ENCODE assay signal across 1 cellular context in genomic region chr4:158729716-158730559, GRCh38.
TF ChIP-seq lines count a peak whose summit lies in the region.

No MANE protein-coding gene starts in this region.

TF ChIP-seq in IMR-90, 13 proteins besides CTCF, POLR2A, EP300 and RAD21:
- TF ChIP-seq BHLHE40 (IDR thresholded peaks at IDR 0.05; ENCODE audit: low read depth, low read length) (no peak), ELK1 (IDR thresholded peaks at IDR 0.05; ENCODE audit: borderline replicate concordance, low read depth, low read length) (no peak), FOS (IDR thresholded peaks at IDR 0.05; ENCODE audit: low read depth, low read length) (no peak), SMC3 (IDR thresholded peaks at IDR 0.05; ENCODE audit: low read depth, low read length) (peak; percentile 99)
